Comparison of ENCODE assay signal across 19 cellular contexts in the genomic region with DNA sequence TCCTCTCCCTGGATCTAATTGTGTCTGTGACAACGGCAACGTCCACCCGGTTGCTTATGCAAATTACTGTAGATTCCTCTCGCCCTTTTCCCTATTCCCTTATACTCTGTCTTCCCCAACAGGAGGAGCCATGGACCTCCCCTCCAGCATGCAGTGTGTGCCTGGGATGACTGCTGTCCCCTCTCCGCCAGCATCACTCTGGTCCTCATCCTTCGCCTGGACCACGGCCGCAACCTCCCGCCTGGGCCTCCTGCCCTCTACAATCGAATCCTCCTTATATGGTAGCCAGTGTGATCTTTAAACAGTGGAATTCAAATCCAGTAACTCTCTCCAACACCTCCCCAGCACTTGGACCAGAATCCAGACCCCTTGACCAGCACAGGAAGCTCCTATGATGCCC. TPM values are rescaled to one million over a fixed set of nuclear protein-coding genes. Genes with fewer than 3 reads are reported as not detected.
A peak's percentile ranks its signal among the peaks of the same experiment; 100 is the strongest.
DNase-seq lines count a peak whose midpoint lies in the region; ATAC-seq and TF ChIP-seq lines count a peak whose summit lies in the region.
"Had no signal": no experiment of that assay in that cellular context is flagged by ENCODE, and none has a peak within 500 bp of the region (broad histone marks: within the 10 kb centered on the region; RNA-seq: fewer than 3 reads in every experiment).

No MANE protein-coding gene starts in this region.

- peak overlapping the region; percentile 30 for H3K27ac Mint-ChIP-seq in neural progenitor cell
- H3K27ac Mint-ChIP-seq: B cell; CD4-positive, alpha-beta T cell; CD8-positive, alpha-beta T cell had no signal

- no peaks in the 10 kb centered on the region for H3K27me3 ChIP-seq in H7 (ENCODE audit: control insufficient read depth, insufficient read depth, low read length)
- no peaks in the 10 kb centered on the region for H3K27me3 ChIP-seq in neural progenitor cell
- peaks cover 3% of the 10 kb centered on the region for H3K27me3 ChIP-seq in upper lobe of right lung
- H3K27me3 ChIP-seq in prostate gland (replicated peaks; ENCODE audit: insufficient read depth): no peaks in the 10 kb centered on the region
- H3K27me3 ChIP-seq: BLaER1 treated with 17β-estradiol and CSF1 and Interleukin-3, amounts not matched to agents 10 nM and 100 nM had no signal

- H3K4me3 ChIP-seq in H7 (ENCODE audit: insufficient read depth, low read depth, low read length): no peak overlapping the region
- no peak overlapping the region for H3K4me3 ChIP-seq in neural progenitor cell
- H3K4me3 ChIP-seq in upper lobe of right lung: no peak overlapping the region
- no peak overlapping the region for H3K4me3 ChIP-seq in prostate gland
- H3K4me3 ChIP-seq: A549; BLaER1 treated with 17β-estradiol and CSF1 and Interleukin-3, amounts not matched to agents 10 nM and 100 nM had no signal

- H3K79me2 ChIP-seq in neural progenitor cell (ENCODE audit: low read depth): no peaks in the 10 kb centered on the region

- H3K9me3 ChIP-seq in neural progenitor cell (ENCODE audit: low read depth) (peaks cover 9% of the 10 kb centered on the region), upper lobe of right lung (no peaks in the 10 kb centered on the region), prostate gland (no peaks in the 10 kb centered on the region)

- DNase-seq in H7 (peak; percentile 32), neural progenitor cell (ENCODE audit: low spot score) (no peak), upper lobe of right lung (no peak), prostate gland (ENCODE audit: low spot score) (no peak), iPS-NIHi11 (ENCODE audit: low spot score) (no peak)
- DNase-seq in activated CD4-positive, CD25-positive, alpha-beta regulatory T cell treated with anti-CD3 and anti-CD28 coated beads, Interleukin-2, amount 50 U/mL, for 72 hours: no peak
- DNase-seq: AML-193; Caco-2; Calu3; CD4-positive, alpha-beta T cell; CD8-positive, alpha-beta T cell; DMS79 treated with DMSO at 0.1 percent for 48 hours; GF-D8 had no signal

- intact Hi-C loops in upper lobe of right lung (cut with DNase I): no loop called here
- intact Hi-C loops in prostate gland (cut with DNase I): no loop called here

- no peak overlapping the region for H3K4me3 Mint-ChIP-seq in neural progenitor cell
- H3K4me3 Mint-ChIP-seq: B cell; CD4-positive, alpha-beta T cell; CD8-positive, alpha-beta T cell had no signal

- H3K9me3 Mint-ChIP-seq in neural progenitor cell: peaks cover 19% of the 10 kb centered on the region

- no peak overlapping the region for H2AFZ ChIP-seq in neural progenitor cell (replicated peaks)

- H3K4me1 ChIP-seq in neural progenitor cell (no peaks in the 10 kb centered on the region), upper lobe of right lung (no peaks in the 10 kb centered on the region), prostate gland (replicated peaks) (no peaks in the 10 kb centered on the region)
- H3K4me1 ChIP-seq: A549; BLaER1 treated with 17β-estradiol and CSF1 and Interleukin-3, amounts not matched to agents 10 nM and 100 nM; Caco-2 had no signal

- H3K9ac ChIP-seq in neural progenitor cell: no peak overlapping the region
- H3K9ac ChIP-seq: BLaER1 treated with 17β-estradiol and CSF1 and Interleukin-3, amounts not matched to agents 10 nM and 100 nM had no signal

- ATAC-seq in upper lobe of right lung: peak; percentile 12
- ATAC-seq: A549; CD8-positive, alpha-beta T cell had no signal

- H4K20me1 ChIP-seq in neural progenitor cell (ENCODE audit: low read depth): no peaks in the 10 kb centered on the region
- H4K20me1 ChIP-seq: BLaER1 treated with 17β-estradiol and CSF1 and Interleukin-3, amounts not matched to agents 10 nM and 100 nM had no signal

- no peaks in the 10 kb centered on the region for H3K36me3 Mint-ChIP-seq in neural progenitor cell
- H3K36me3 Mint-ChIP-seq: CD8-positive, alpha-beta T cell had no signal

- 91% methylated on average over 10 of the region's 10 CpGs for WGBS in prostate gland

- TF ChIP-seq CTCF in neural progenitor cell (IDR thresholded peaks at IDR 0.05) (no peak), upper lobe of right lung (IDR thresholded peaks at IDR 0.05) (no peak), prostate gland (IDR thresholded peaks at IDR 0.05) (no peak)

- peaks cover 5% of the 10 kb centered on the region for H3K27me3 Mint-ChIP-seq in neural progenitor cell (ENCODE audit: insufficient read depth, low read depth)

- H3K36me3 ChIP-seq in H7 (replicated peaks; ENCODE audit: control insufficient read depth, insufficient read depth, low read length): no peaks in the 10 kb centered on the region
- no peaks in the 10 kb centered on the region for H3K36me3 ChIP-seq in neural progenitor cell
- H3K36me3 ChIP-seq in upper lobe of right lung: no peaks in the 10 kb centered on the region
- H3K36me3 ChIP-seq in prostate gland: no peaks in the 10 kb centered on the region
- H3K36me3 ChIP-seq: BLaER1 treated with 17β-estradiol and CSF1 and Interleukin-3, amounts not matched to agents 10 nM and 100 nM had no signal

- no peak overlapping the region for H3K27ac ChIP-seq in neural progenitor cell
- H3K27ac ChIP-seq in upper lobe of right lung: no peak overlapping the region
- no peak overlapping the region for H3K27ac ChIP-seq in prostate gland
- H3K27ac ChIP-seq: 22Rv1; A549; BLaER1 treated with 17β-estradiol and CSF1 and Interleukin-3, amounts not matched to agents 10 nM and 100 nM; C4-2B had no signal

- TF ChIP-seq POLR2A in prostate gland (IDR thresholded peaks at IDR 0.05): no peak

- peaks cover 7% of the 10 kb centered on the region for H3K4me1 Mint-ChIP-seq in neural progenitor cell
- H3K4me1 Mint-ChIP-seq: B cell had no signal

- H3K4me2 ChIP-seq in neural progenitor cell: no peak overlapping the region
- H3K4me2 ChIP-seq: A549; BLaER1 treated with 17β-estradiol and CSF1 and Interleukin-3, amounts not matched to agents 10 nM and 100 nM had no signal

- H3F3A ChIP-seq in neural progenitor cell (ENCODE audit: low read depth): no peaks in the 10 kb centered on the region

RNA-seq across cellular contexts. Expression of a gene that starts 30.6 kb away (rescaled TPM):
- 1.4 and 1.6 TPM in 2 replicates for total RNA-seq in H7 (2014; rRNA removed; shearing (Covaris generic))
- total RNA-seq in neural progenitor cell (ENCODE audit: low replicate concordance): 2.5 and 2.8 TPM in 2 replicates
- total RNA-seq in upper lobe of right lung: 1.9 TPM
- total RNA-seq in prostate gland: 1 to 10 TPM; 3.6 to 9.8 TPM
- total RNA-seq: A172; B cell; Calu3; CD4-positive, alpha-beta T cell; CD8-positive, alpha-beta T cell had no signal
